Comparison of ENCODE assay signal across 8 cellular contexts in genomic region chr14:20989787-20990600, GRCh38. TPM values are rescaled to one million over a fixed set of nuclear protein-coding genes. Genes with fewer than 3 reads are reported as not detected.
DNase-seq lines count a peak whose midpoint lies in the region; ATAC-seq and TF ChIP-seq lines count a peak whose summit lies in the region.

Gene METTL17 (plus strand): TSS chr14:20989980. CDS start chr14:20990003, 23 bp downstream.

- H3K4me3 ChIP-seq in GM12865 (ENCODE audit: low read depth, low read length) (peak within 1 kb of the TSS; percentile 79), SU-DHL-6 (ENCODE audit: insufficient read depth, low read length, poor library complexity, severe bottlenecking) (peak within 1 kb of the TSS; percentile 74), ovary (peak within 1 kb of the TSS; percentile 91), thyroid gland (replicated peaks in 1 of 3) (peak within 1 kb of the TSS; percentile 73 to 78 (median 73))

- peaks cover 5% of the 10 kb centered on the region for H3K27me3 Mint-ChIP-seq in activated naive CD8-positive, alpha-beta T cell treated with anti-CD3 and anti-CD28 coated beads, Interleukin-2, amount 10 ng/mL, durations not matched to agents 7 days and 5 days

- peak within 1 kb of the TSS; percentile 95 for H3K4me3 Mint-ChIP-seq in activated naive CD8-positive, alpha-beta T cell treated with anti-CD3 and anti-CD28 coated beads, Interleukin-2, amount 10 ng/mL, durations not matched to agents 7 days and 5 days

- TF ChIP-seq CTCF in GM12865 (IDR thresholded peaks at IDR 0.05; ENCODE audit: insufficient read depth, low read depth, low read length, missing control alignments) = peak; percentile 30
- peak; percentile 50 for TF ChIP-seq CTCF in SU-DHL-6 (IDR thresholded peaks at IDR 0.05; ENCODE audit: insufficient read depth, low read length, poor library complexity, severe bottlenecking)
- TF ChIP-seq CTCF in ovary (IDR thresholded peaks at IDR 0.05) = peak in 1 of 3 donors; percentile 25
- peak in 2 of 6 experiments; percentile 27 to 35 for TF ChIP-seq CTCF in thyroid gland (IDR thresholded peaks at IDR 0.05)

- peak within 1 kb of the TSS; percentile 87 for H3K9ac ChIP-seq in SU-DHL-6 (ENCODE audit: low read length)

- H3K36me3 Mint-ChIP-seq in activated naive CD8-positive, alpha-beta T cell treated with anti-CD3 and anti-CD28 coated beads, Interleukin-2, amount 10 ng/mL, durations not matched to agents 7 days and 5 days = peaks cover 20% of the 10 kb centered on the region

- no peaks in the 10 kb centered on the region for H3K9me3 ChIP-seq in SU-DHL-6 (ENCODE audit: insufficient read depth, low read length)
- no peaks in the 10 kb centered on the region for H3K9me3 ChIP-seq in ovary
- H3K9me3 ChIP-seq in thyroid gland = no peaks in the 10 kb centered on the region

- 0 to 1% (median 0%) methylated on average over 41 to 42 of the region's 42 CpGs for WGBS in ovary, 3 donors
- 0 to 2% methylated on average over 17 to 31 of the region's 42 CpGs for WGBS in thyroid gland, 2 donors

- H4K20me1 ChIP-seq in SU-DHL-6 (ENCODE audit: low read depth, low read length) = no peaks in the 10 kb centered on the region

- H3K27ac ChIP-seq in SU-DHL-6 (ENCODE audit: low read depth, low read length) (peak within 1 kb of the TSS; percentile 60), ovary (peak within 1 kb of the TSS; percentile 23 to 67), thyroid gland (peak within 1 kb of the TSS; percentile 67 to 93 (median 86))

- no peak for TF ChIP-seq EP300 in ovary (IDR thresholded peaks at IDR 0.05)

- no peaks in the 10 kb centered on the region for H3K9me3 Mint-ChIP-seq in activated naive CD8-positive, alpha-beta T cell treated with anti-CD3 and anti-CD28 coated beads, Interleukin-2, amount 10 ng/mL, durations not matched to agents 7 days and 5 days

- H3F3A ChIP-seq in SU-DHL-6 (ENCODE audit: insufficient read depth) = peaks cover 4% of the 10 kb centered on the region; the same call in 1 of the 2 replicates

- POLR2A ChIA-PET in activated naive CD8-positive, alpha-beta T cell treated with anti-CD3 and anti-CD28 coated beads, Interleukin-2, amount 10 ng/mL, durations not matched to agents 7 days and 5 days (lab: Charles Lee) = no interaction called here

- H2AFZ ChIP-seq in SU-DHL-6 (ENCODE audit: low read depth, low read length, severe bottlenecking) = peak within 1 kb of the TSS; percentile 91

- peak; percentile 95 for ATAC-seq in HG02623 (IDR thresholded peaks at IDR 0.05; ENCODE audit: unreplicated experiment)
- ATAC-seq in activated naive CD8-positive, alpha-beta T cell treated with anti-CD3 and anti-CD28 coated beads, Interleukin-2, amount 10 ng/mL, durations not matched to agents 7 days and 5 days (ENCODE audit: low read depth) = peak; percentile 98
- ATAC-seq in Right ventricle myocardium inferior = peak; percentile 97

- H3K9me2 ChIP-seq in SU-DHL-6 (replicated peaks; ENCODE audit: insufficient read depth, low read length) = no peaks in the 10 kb centered on the region

- H3K36me3 ChIP-seq in SU-DHL-6 (ENCODE audit: low read length) (peaks cover 24% of the 10 kb centered on the region), ovary (no peaks in the 10 kb centered on the region), thyroid gland (peaks cover 20 to 28% of the 10 kb centered on the region in 2 donors)

- peaks cover 21% of the 10 kb centered on the region for H3K4me1 Mint-ChIP-seq in activated naive CD8-positive, alpha-beta T cell treated with anti-CD3 and anti-CD28 coated beads, Interleukin-2, amount 10 ng/mL, durations not matched to agents 7 days and 5 days

- H3K4me1 ChIP-seq in ovary (ENCODE audit: insufficient read depth) (peaks cover 8% of the 10 kb centered on the region), thyroid gland (peaks cover 14 to 20% of the 10 kb centered on the region in 2 donors)

- TF ChIP-seq POLR2A in ovary (IDR thresholded peaks at IDR 0.05) (peak; percentile 54), thyroid gland (IDR thresholded peaks at IDR 0.05) (peak in 1 of 2 donors; percentile 66)

- peaks cover 24% of the 10 kb centered on the region for H3K79me2 ChIP-seq in SU-DHL-6 (ENCODE audit: insufficient read depth, low read length)

- DNase-seq in GM12865 (ENCODE audit: low read depth) (peak; percentile 97), NCI-H1092 treated with DMSO at 0.1 percent for 48 hours (lab: John Stamatoyannopoulos, UW) (peak; percentile 87), Right ventricle myocardium inferior (ENCODE audit: missing footprints) (peak; percentile 92), ovary (peak; percentile 88 to 93 (median 90)), thyroid gland (peak; percentile 94)
- DNase-seq in activated naive CD8-positive, alpha-beta T cell treated with anti-CD3 and anti-CD28 coated beads, Interleukin-2, amount 10 ng/mL, durations not matched to agents 7 days and 5 days = peak; percentile 82

- H3K27me3 ChIP-seq in SU-DHL-6 (ENCODE audit: low read length) = no peaks in the 10 kb centered on the region
- H3K27me3 ChIP-seq in ovary = no peaks in the 10 kb centered on the region
- H3K27me3 ChIP-seq in thyroid gland = no peaks in the 10 kb centered on the region

- H3K4me2 ChIP-seq in SU-DHL-6 (ENCODE audit: low read depth, low read length, poor library complexity, severe bottlenecking) = peak within 1 kb of the TSS; percentile 86

- intact Hi-C loops in Right ventricle myocardium inferior (cut with DNase I) (no loop called here), ovary (cut with DNase I) (loop anchor here in 1 of 4 donors (10.0 kb wide), 1 partner anchor 55 kb away; the partner anchor contains the start of gene RNASE7), thyroid gland (cut with DNase I) (no loop called here)

- peak within 1 kb of the TSS; percentile 89 for H3K27ac Mint-ChIP-seq in activated naive CD8-positive, alpha-beta T cell treated with anti-CD3 and anti-CD28 coated beads, Interleukin-2, amount 10 ng/mL, durations not matched to agents 7 days and 5 days

RNA-seq across cellular contexts. Expression of gene METTL17, which starts in this region (rescaled TPM):
- total RNA-seq in activated naive CD8-positive, alpha-beta T cell treated with anti-CD3 and anti-CD28 coated beads, Interleukin-2, amount 10 ng/mL, durations not matched to agents 7 days and 5 days = 100 to 1,000 TPM in 1 of 2 experiments, 10 to 100 TPM in 1; 92.9 to 100 TPM
- total RNA-seq in Right ventricle myocardium inferior = 44.5 TPM
- 10 to 100 TPM; 42.5 to 65.1 (median 45.7) TPM for total RNA-seq in ovary
- 10 to 100 TPM; 49.9 to 53.6 TPM for polyA plus RNA-seq in ovary
- 100 to 1,000 TPM in 2 of 4 donors, 10 to 100 TPM in 2; 82.8 to 164 (median 114) TPM for total RNA-seq in thyroid gland

Comparison
In these comparisons a context has a peak if more than half of its experiments do, and no peak if none do; other contexts are left out.
1. Peak in every context shown above with its lines: DNase-seq, ATAC-seq, H3K4me3 ChIP-seq and H3K27ac ChIP-seq.